Comparison of ENCODE assay signal across 8 cellular contexts in genomic region chr2:74740395-74741075, GRCh38.
A peak's percentile ranks its signal among the peaks of the same experiment; 100 is the strongest.
DNase-seq lines count a peak whose midpoint lies in the region; ATAC-seq and TF ChIP-seq lines count a peak whose summit lies in the region.

No MANE protein-coding gene starts in this region.

- intact Hi-C loops in esophagus muscularis mucosa (cut with DNase I): no loop called here

- H3K9me3 ChIP-seq in esophagus muscularis mucosa: peaks cover 0 to 6% (median 0%) of the 10 kb centered on the region in 4 donors

- peak overlapping the region in 2 of 4 donors; percentile 21 to 52 for H3K27ac ChIP-seq in esophagus muscularis mucosa (replicated peaks in 1 of 4)

- H3K4me3 ChIP-seq in esophagus muscularis mucosa: no peak overlapping the region

- peaks cover 9 to 17% (median 14%) of the 10 kb centered on the region in 4 donors for H3K4me1 ChIP-seq in esophagus muscularis mucosa

- TF ChIP-seq CTCF in esophagus muscularis mucosa (IDR thresholded peaks at IDR 0.05) (no peak), omental fat pad (IDR thresholded peaks at IDR 0.05) (no peak), GM10266 (IDR thresholded peaks at IDR 0.05; ENCODE audit: control insufficient read depth, insufficient read depth, low read depth, missing control alignments) (no peak)

- 39% methylated on average over 13 of the region's 13 CpGs for WGBS in esophagus muscularis mucosa

- H3K27me3 ChIP-seq in esophagus muscularis mucosa: no peaks in the 10 kb centered on the region

- peak; percentile 99 for DNase-seq in EL
- peak; percentile 6 for DNase-seq in OCI-M1 (lab: John Stamatoyannopoulos, UW)
- DNase-seq in esophagus muscularis mucosa (ENCODE audit: extremely low spot score): peak; percentile 72
- DNase-seq in omental fat pad (ENCODE audit: low spot score): peak; percentile 62
- no peak for DNase-seq in activated naive CD4-positive, alpha-beta T cell treated with anti-CD3 and anti-CD28 coated beads, Interleukin-2, amount 50 U/mL, for 16 hours
- DNase-seq in GM10266 (ENCODE audit: extremely low spot score): no peak
- no peak for DNase-seq in amygdala (lab: John Stamatoyannopoulos, UW)

- ATAC-seq in omental fat pad (ENCODE audit: low FRiP score): peak; percentile 95
- no peak for ATAC-seq in GM18505 (IDR thresholded peaks at IDR 0.05; ENCODE audit: unreplicated experiment)

- H3K36me3 ChIP-seq in esophagus muscularis mucosa: no peaks in the 10 kb centered on the region

- TF ChIP-seq POLR2A in esophagus muscularis mucosa (IDR thresholded peaks at IDR 0.05; ENCODE audit: low read depth) (no peak), GM18505 (IDR thresholded peaks at IDR 0.05; ENCODE audit: borderline replicate concordance, extremely low read depth, insufficient read depth, insufficient read length) (no peak)

- TF ChIP-seq EP300 in esophagus muscularis mucosa (IDR thresholded peaks at IDR 0.05): no peak

Comparison
In these comparisons a context has a peak if more than half of its experiments do, and no peak if none do; other contexts are left out.
1. DNase-seq: peak in EL (single experiment), OCI-M1 (single experiment), esophagus muscularis mucosa (single experiment) and omental fat pad (single experiment); none in activated naive CD4-positive, alpha-beta T cell treated with anti-CD3 and anti-CD28 coated beads, Interleukin-2, amount 50 U/mL, for 16 hours (single experiment), GM10266 (single experiment) and amygdala (0 of 56).